8 cellular contexts compared by ENCODE assay signal in genomic region chr17:46822388-46822921, GRCh38. TPM values are rescaled to one million over a fixed set of nuclear protein-coding genes. Genes with fewer than 3 reads are reported as not detected.
DNase-seq lines count a peak whose midpoint lies in the region; TF ChIP-seq lines count a peak whose summit lies in the region.

No MANE protein-coding gene starts in this region.

- no peaks in the 10 kb centered on the region for H4K20me1 ChIP-seq in osteoblast (ENCODE audit: insufficient read depth, low read length)

- peaks cover 53% of the 10 kb centered on the region for H3K27me3 ChIP-seq in brain microvascular endothelial cell (replicated peaks)
- peaks cover 56% of the 10 kb centered on the region for H3K27me3 ChIP-seq in osteoblast (ENCODE audit: insufficient read depth, low read length)
- H3K27me3 ChIP-seq in adrenal gland: peaks cover 51% of the 10 kb centered on the region

- H3K4me1 ChIP-seq in osteoblast (ENCODE audit: insufficient read depth, low read length) (peaks cover 5% of the 10 kb centered on the region), adrenal gland (replicated peaks in 1 of 2) (peaks cover 8 to 14% of the 10 kb centered on the region in 2 donors)

- no peak overlapping the region for H3K4me3 ChIP-seq in GM12865 (ENCODE audit: low read depth, low read length)
- H3K4me3 ChIP-seq in brain microvascular endothelial cell (ENCODE audit: low read depth, low read length): no peak overlapping the region
- no peak overlapping the region for H3K4me3 ChIP-seq in osteoblast (ENCODE audit: insufficient read depth, low read length)
- H3K4me3 ChIP-seq in adrenal gland: no peak overlapping the region

- TF ChIP-seq CTCF in GM12865 (IDR thresholded peaks at IDR 0.05; ENCODE audit: insufficient read depth, low read depth, low read length, missing control alignments) (peak; percentile 71), brain microvascular endothelial cell (IDR thresholded peaks at IDR 0.05; ENCODE audit: low read depth, low read length, missing control alignments) (peak; percentile 65), osteoblast (IDR thresholded peaks at IDR 0.05; ENCODE audit: extremely low read depth, low read depth, low read length) (peak; percentile 49), adrenal gland (IDR thresholded peaks at IDR 0.05) (peak in 3 of 6 experiments; percentile 36 to 47 (median 40))

- intact Hi-C loops in adrenal gland (cut with DNase I): no loop called here

- no peak for TF ChIP-seq POLR2A in adrenal gland (IDR thresholded peaks at IDR 0.05)

- in situ Hi-C loops in brain microvascular endothelial cell (cut with HindIII; ENCODE audit: low pct_ligation_motif_present, low sequenced_read_pairs): no loop called here

- no peaks in the 10 kb centered on the region for H3K9me3 ChIP-seq in osteoblast (ENCODE audit: low read depth, low read length)
- no peaks in the 10 kb centered on the region for H3K9me3 ChIP-seq in adrenal gland (replicated peaks in 1 of 3)

- H3K79me2 ChIP-seq in osteoblast (ENCODE audit: insufficient read depth, low read length): no peaks in the 10 kb centered on the region

- H3K36me3 ChIP-seq in brain microvascular endothelial cell (replicated peaks): no peaks in the 10 kb centered on the region
- no peaks in the 10 kb centered on the region for H3K36me3 ChIP-seq in osteoblast (ENCODE audit: insufficient read depth, low read length)
- H3K36me3 ChIP-seq in adrenal gland (replicated peaks in 1 of 2): no peaks in the 10 kb centered on the region

- H3K27ac ChIP-seq in brain microvascular endothelial cell: no peak overlapping the region
- H3K27ac ChIP-seq in osteoblast (ENCODE audit: low read depth, low read length): no peak overlapping the region
- H3K27ac ChIP-seq in adrenal gland: no peak overlapping the region

- WGBS in adrenal gland, 4 donors: 8 to 23% (median 18%) methylated on average over 6 to 35 of the region's 35 CpGs

- no peak overlapping the region for H2AFZ ChIP-seq in osteoblast (ENCODE audit: low read length)

- DNase-seq in GM12865 (ENCODE audit: low read depth) (peak; percentile 24), NCI-H82 (lab: John Stamatoyannopoulos, UW) (peak; percentile 63), brain microvascular endothelial cell (no peak), osteoblast (ENCODE audit: insufficient read length, low spot score, missing footprints) (peak; percentile 83), OCI-M2 (lab: John Stamatoyannopoulos, UW; ENCODE audit: unreplicated experiment) (no peak), NCI-H2227 treated with DMSO at 0.1 percent for 48 hours (lab: John Stamatoyannopoulos, UW) (no peak), adrenal gland (no peak)
- DNase-seq in effector CD8-positive, alpha-beta T cell (lab: John Stamatoyannopoulos, UW): no peak

- no peak overlapping the region for H3K4me2 ChIP-seq in osteoblast (ENCODE audit: insufficient read depth, low read length)

RNA-seq across cellular contexts. Expression of gene WNT3, which starts 4.0 kb away (rescaled TPM):
- total RNA-seq in osteoblast (0.88 and 1.1 TPM in 2 replicates), adrenal gland (1 to 10 TPM in 2 of 8 donors, under 1 TPM in 4, not detected in 2; 0.17 to 1.1 (median 0.46) TPM)
- polyA plus RNA-seq in adrenal gland: 1 to 10 TPM in 1 of 3 donors, under 1 TPM in 2; 0.16 to 1.0 (median 0.40) TPM

RNA-seq across cellular contexts. Expression of gene WNT9B, which starts 28.9 kb away (rescaled TPM):
- total RNA-seq in osteoblast: 0.36 TPM in 1 of 2 replicates, not detected in the other
- 1 to 10 TPM in 3 of 8 donors, under 1 TPM in 3, not detected in 2; 0.23 to 2.0 (median 0.83) TPM for total RNA-seq in adrenal gland
- polyA plus RNA-seq in adrenal gland: under 1 TPM in 2 of 3 donors, not detected in 1; 0.07 to 0.15 TPM

Comparison
In these comparisons a context has a peak if more than half of its experiments do, and no peak if none do; other contexts are left out.
1. DNase-seq: peak in GM12865 (single experiment), NCI-H82 (single experiment) and osteoblast (single experiment); none in brain microvascular endothelial cell (single experiment), effector CD8-positive, alpha-beta T cell (single experiment), OCI-M2 (single experiment), NCI-H2227 treated with DMSO at 0.1 percent for 48 hours (single experiment) and adrenal gland (0 of 7).